In the genomic region with DNA sequence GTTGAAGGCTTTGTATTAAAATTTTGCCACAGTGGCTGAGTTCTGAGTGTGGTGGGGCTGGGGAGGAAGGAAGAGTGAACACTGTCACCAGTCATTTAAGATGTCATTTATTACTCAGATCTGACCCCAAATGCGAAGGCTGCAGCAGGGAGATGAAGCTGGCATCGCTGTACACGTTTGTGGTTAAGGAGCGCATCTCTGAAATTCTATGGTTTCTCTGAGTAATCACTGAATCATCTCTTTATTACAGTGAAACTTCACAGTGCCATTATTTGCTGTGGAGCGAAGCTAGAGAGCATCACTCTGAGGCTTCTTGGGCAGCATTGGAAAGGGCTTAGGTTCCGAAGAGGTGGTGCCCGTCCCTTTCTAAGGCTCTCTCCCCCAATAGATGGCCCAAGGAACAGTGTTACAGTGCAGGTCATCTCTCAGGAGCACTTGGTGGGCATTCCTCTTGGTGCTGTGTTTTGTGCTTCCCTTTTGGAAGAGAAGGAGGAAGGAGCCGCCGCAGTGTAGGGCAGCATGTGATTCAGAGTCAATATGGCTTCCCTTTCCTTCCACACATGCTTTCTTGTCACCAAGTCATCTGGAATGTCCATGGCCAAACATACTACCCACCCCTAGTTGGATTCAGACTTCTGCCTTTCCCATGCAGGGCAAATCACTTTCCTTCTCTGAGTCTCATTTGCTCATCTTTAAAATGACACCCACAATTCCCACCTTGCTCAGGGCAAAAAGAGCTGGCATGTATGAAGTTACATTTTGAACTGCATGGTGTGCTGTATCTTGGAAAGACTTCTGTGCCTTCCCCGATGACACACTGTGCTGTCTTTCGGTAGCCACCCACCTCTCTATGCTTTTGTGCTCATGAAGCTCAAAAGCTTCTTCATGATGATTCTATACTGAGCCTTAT, we compare ENCODE assay signal across 1 cellular context.
TF ChIP-seq lines count a peak whose summit lies in the region.

No MANE protein-coding gene starts in this region.

TF ChIP-seq in H1, 55 proteins besides CTCF, POLR2A, EP300 and RAD21 (continued from another document):
- no peak for TF ChIP-seq ATF3 (IDR thresholded peaks at IDR 0.05; ENCODE audit: insufficient read depth, low read depth, low read length)
- no peak for TF ChIP-seq RFX5 (IDR thresholded peaks at IDR 0.05; ENCODE audit: borderline replicate concordance, low read depth, low read length)
- TF ChIP-seq USF2 (IDR thresholded peaks at IDR 0.05; ENCODE audit: low read length): no peak
- TF ChIP-seq SIN3A (conservative IDR thresholded peaks at IDR 0.05 in 1 of 2, IDR thresholded peaks at IDR 0.05 in 1 of 2; ENCODE audit: low read depth in 1 of 2, low read length in 2 of 2): no peak
- no peak for TF ChIP-seq CBX5 (IDR thresholded peaks at IDR 0.05; ENCODE audit: low read depth, low read length)
- no peak for TF ChIP-seq GTF2F1 (IDR thresholded peaks at IDR 0.05; ENCODE audit: borderline replicate concordance, low read depth, low read length)
